Comparison of ENCODE assay signal across 9 cellular contexts in the genomic region with DNA sequence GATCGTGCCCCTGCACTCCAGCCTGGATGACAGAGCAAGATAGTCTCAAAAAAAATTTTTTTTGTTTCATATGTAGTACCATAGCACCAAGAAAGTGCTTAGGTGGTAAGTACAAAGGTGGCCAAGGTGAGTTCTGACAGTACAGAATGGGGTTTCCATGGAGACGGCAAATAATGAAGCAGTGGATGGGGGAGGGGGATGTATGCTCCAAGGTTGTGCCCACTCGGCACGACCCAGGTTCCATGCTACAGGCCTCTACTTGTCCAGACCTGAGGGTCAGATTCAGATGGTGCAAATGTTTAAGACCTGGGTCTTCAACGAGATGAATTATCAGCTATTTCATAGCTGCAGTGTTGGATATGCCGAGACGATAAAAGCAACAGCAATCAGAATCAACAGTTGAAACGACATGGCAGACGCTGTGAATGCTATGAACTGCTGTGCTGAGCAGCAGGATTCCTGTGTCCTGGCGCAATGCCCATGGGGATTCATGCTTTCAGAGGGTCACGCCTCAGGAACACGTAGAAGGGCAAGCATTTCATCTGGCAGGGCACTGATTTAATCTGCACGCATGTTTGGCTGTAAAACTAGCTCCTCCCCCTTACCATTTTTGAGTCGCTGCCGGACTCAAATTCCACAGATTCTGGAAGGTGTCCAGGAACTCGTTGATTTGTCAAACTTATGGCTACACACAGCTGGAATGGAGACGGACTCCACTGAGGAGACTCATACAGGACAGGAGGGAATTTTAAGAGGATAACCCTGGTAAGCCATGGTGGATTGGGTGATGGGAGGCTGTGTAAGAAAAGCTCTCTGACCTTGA.
DNase-seq lines count a peak whose midpoint lies in the region; ATAC-seq and TF ChIP-seq lines count a peak whose summit lies in the region.
"Had no signal": no experiment of that assay in that cellular context is flagged by ENCODE, and none has a peak within 500 bp of the region (broad histone marks: within the 10 kb centered on the region; RNA-seq: fewer than 3 reads in every experiment).

No MANE protein-coding gene starts in this region.

- H2BK12ac ChIP-seq in H9 (ENCODE audit: insufficient read length, low read depth, low read length), result no peak overlapping the region

- TF ChIP-seq CTCF in parathyroid adenoma (IDR thresholded peaks at IDR 0.05), result no peak
- no peak for TF ChIP-seq CTCF in H9 (conservative IDR thresholded peaks at IDR 0.05)

- H3K4me1 ChIP-seq in parathyroid adenoma (peaks cover 2% of the 10 kb centered on the region), H9 (ENCODE audit: insufficient read depth, low read length) (peaks cover 2% of the 10 kb centered on the region; the same call in 1 of the 2 replicates)

- H2BK15ac ChIP-seq in H9 (ENCODE audit: low read depth, low read length), result no peak overlapping the region

- H2AK5ac ChIP-seq in H9 (ENCODE audit: insufficient read length, low read length), result no peak overlapping the region

- H3K79me1 ChIP-seq in H9 (ENCODE audit: insufficient read depth, low read depth, low read length, poor library complexity, severe bottlenecking), result no peaks in the 10 kb centered on the region

- H3T11ph ChIP-seq in H9 (ENCODE audit: low read length), result no peak overlapping the region

- no peak overlapping the region for H3K4ac ChIP-seq in H9 (ENCODE audit: low read depth, low read length)

- no peak overlapping the region for H2BK5ac ChIP-seq in H9 (ENCODE audit: insufficient read length, low read length)

- H3K27me3 Mint-ChIP-seq in H9 (ENCODE audit: low read depth), result peaks cover 7% of the 10 kb centered on the region; the same call in 1 of the 2 replicates

- H3K56ac ChIP-seq in H9 (ENCODE audit: insufficient read length, low read depth, low read length), result no peak overlapping the region

- H4K91ac ChIP-seq in H9 (ENCODE audit: insufficient read length, low read depth, low read length), result no peak overlapping the region

- H3K27me3 ChIP-seq in parathyroid adenoma (ENCODE audit: control insufficient read depth, insufficient read depth, low read length) (no peaks in the 10 kb centered on the region), H9 (ENCODE audit: insufficient read depth, low read length) (no peaks in the 10 kb centered on the region)

- no peak overlapping the region for H3K4me3 Mint-ChIP-seq in H9
- H3K4me3 Mint-ChIP-seq: central memory CD8-positive, alpha-beta T cell had no signal

- no peaks in the 10 kb centered on the region for H4K20me1 ChIP-seq in H9 (ENCODE audit: control insufficient read depth, insufficient read depth, insufficient read length)

- no peaks in the 10 kb centered on the region for H3K36me3 ChIP-seq in parathyroid adenoma (ENCODE audit: control insufficient read depth, insufficient read depth, low read length)

- H3K18ac ChIP-seq in H9 (ENCODE audit: insufficient read length, low read depth, low read length), result no peak overlapping the region

- H2BK20ac ChIP-seq in H9 (ENCODE audit: low read depth, low read length, poor library complexity, severe bottlenecking), result no peak overlapping the region

- H3K79me2 ChIP-seq in parathyroid adenoma (no peaks in the 10 kb centered on the region), H9 (ENCODE audit: insufficient read depth, low read length) (no peaks in the 10 kb centered on the region)

- DNase-seq in EL, result peak; percentile 100
- peak; percentile 53 for DNase-seq in NCI-H524 treated with DMSO at 0.1 percent for 48 hours (lab: John Stamatoyannopoulos, UW)
- no peak for DNase-seq in H9
- DNase-seq in T-helper 1 cell, result no peak

- H3K9me3 ChIP-seq in parathyroid adenoma (ENCODE audit: control insufficient read depth, low read length) (no peaks in the 10 kb centered on the region), H9 (ENCODE audit: control insufficient read depth, low read depth, low read length) (no peaks in the 10 kb centered on the region)

- H4K5ac ChIP-seq in H9 (ENCODE audit: insufficient read length, low read depth, low read length), result no peak overlapping the region

- no CpG with 5 or more reads among the region's 17 CpGs for WGBS in H9 (ENCODE audit: extremely low coverage, insufficient read length, low lambda C conversion rate)

- H2AFZ ChIP-seq in parathyroid adenoma (peak overlapping the region; percentile 17), H9 (ENCODE audit: low read length) (no peak overlapping the region)

- H4K8ac ChIP-seq in H9 (replicated peaks; ENCODE audit: insufficient read length, low read depth, low read length), result no peak overlapping the region

- ATAC-seq in esophagus mucosa (peak; percentile 71), HG02938 (IDR thresholded peaks at IDR 0.05; ENCODE audit: unreplicated experiment) (no peak), HG02571 (IDR thresholded peaks at IDR 0.05; ENCODE audit: unreplicated experiment) (no peak)

- H3K27ac ChIP-seq in parathyroid adenoma (peak overlapping the region; percentile 25), H9 (ENCODE audit: insufficient read length, low read depth, low read length) (no peak overlapping the region)

- H3K23me2 ChIP-seq in H9 (ENCODE audit: insufficient read length, low read depth, low read length, poor library complexity, severe bottlenecking), result no peaks in the 10 kb centered on the region

- no peak overlapping the region for H2BK120ac ChIP-seq in H9 (ENCODE audit: low read depth, low read length, poor library complexity, severe bottlenecking)

- peaks cover 0 to 4% of the 10 kb centered on the region in 2 experiments; a peak in 1 of 5 replicates for H3K9me3 Mint-ChIP-seq in H9
- H3K9me3 Mint-ChIP-seq: central memory CD8-positive, alpha-beta T cell had no signal

- H3K4me3 ChIP-seq in parathyroid adenoma (ENCODE audit: low read depth, low read length), result peak overlapping the region; percentile 36

- no peak overlapping the region for H3K23ac ChIP-seq in H9 (ENCODE audit: insufficient read length, low read depth, low read length)

- peaks cover 4 to 9% of the 10 kb centered on the region in 2 experiments; a peak in 3 of 4 replicates for H3K4me1 Mint-ChIP-seq in H9
- H3K4me1 Mint-ChIP-seq: central memory CD8-positive, alpha-beta T cell had no signal

- no peak overlapping the region for H3K27ac Mint-ChIP-seq in H9

- peaks cover 0 to 2% (median 0%) of the 10 kb centered on the region in 3 experiments; a peak in 2 of 7 replicates for H3K36me3 Mint-ChIP-seq in H9 (ENCODE audit: insufficient read depth in 1 of 3, low read depth in 3 of 3)

- H3K9ac ChIP-seq in parathyroid adenoma (no peak overlapping the region), H9 (ENCODE audit: extremely low read depth, insufficient read length, low read length) (no peak overlapping the region)

- peak overlapping the region; percentile 48 for H3K4me2 ChIP-seq in parathyroid adenoma (ENCODE audit: low read length)
- no peak overlapping the region for H3K4me2 ChIP-seq in H9 (ENCODE audit: insufficient read depth, insufficient read length, low read length)

- H3K14ac ChIP-seq in H9 (ENCODE audit: insufficient read depth, low read length), result no peak overlapping the region

Comparison
In these comparisons a context has a peak if more than half of its experiments do, and no peak if none do; other contexts are left out.
1. DNase-seq: peak in EL (single experiment) and NCI-H524 treated with DMSO at 0.1 percent for 48 hours (single experiment); none in H9 (single experiment) and T-helper 1 cell (0 of 5).